30 cellular contexts compared by ENCODE assay signal in the genomic region with DNA sequence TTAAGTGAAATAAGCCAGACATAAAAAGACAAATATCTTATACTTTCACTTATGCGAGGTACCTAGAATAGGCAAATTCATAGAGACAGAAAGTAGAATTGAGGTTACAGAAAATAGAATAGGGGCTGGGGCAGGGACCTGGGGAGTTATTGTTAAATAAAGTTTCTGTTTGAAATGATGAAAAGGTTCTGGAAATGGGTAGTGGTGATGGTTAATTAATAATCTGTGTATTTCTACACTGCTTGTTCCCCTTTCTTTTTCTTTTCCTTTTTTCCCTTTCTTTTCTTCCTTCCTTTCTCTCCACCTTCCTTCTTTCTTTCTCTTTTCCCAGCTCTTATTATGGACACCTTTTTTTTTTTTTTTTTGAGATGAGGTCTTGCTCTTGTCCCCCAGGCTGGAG. TPM values are rescaled to one million over a fixed set of nuclear protein-coding genes. Genes with fewer than 3 reads are reported as not detected.
"Had no signal": no experiment of that assay in that cellular context is flagged by ENCODE, and none has a peak within 500 bp of the region (broad histone marks: within the 10 kb centered on the region; RNA-seq: fewer than 3 reads in every experiment).

No MANE protein-coding gene starts in this region.

- H3K4me3 Mint-ChIP-seq: activated CD8-positive, alpha-beta T cell treated with anti-CD3 and anti-CD28 coated beads for 36 hours; activated T-cell treated with anti-CD3 and anti-CD28 coated beads, Interleukin-2, amount 50 U/mL, for 4 hours; activated T-helper 17 cell treated with anti-CD3 and anti-CD28 coated beads, Interleukin-2, amount 50 U/mL, for 72 hours; effector memory CD8-positive, alpha-beta T cell; natural killer cell treated with Interleukin-12 subunit alpha and Interleukin-12 subunit beta and Interleukin-15 and Interleukin-18, amount 100 ng/mL, for 72 hours; stimulated activated memory B cell treated with anti-CD40 and anti-IgM and Interleukin-4, amounts not matched to agents 10 μg/mL and 1 μg/mL and 100 μg/mL, for 72 hours; stimulated activated naive CD8-positive, alpha-beta T cell treated with anti-CD3 and anti-CD28 coated beads, Interleukin-15, amount 100 ng/mL, for 72 hours; type B pancreatic cell had no signal

- H3K27me3 Mint-ChIP-seq: activated CD8-positive, alpha-beta T cell treated with anti-CD3 and anti-CD28 coated beads for 36 hours; activated T-helper 17 cell treated with anti-CD3 and anti-CD28 coated beads, Interleukin-2, amount 50 U/mL, for 72 hours; stimulated activated naive CD8-positive, alpha-beta T cell treated with anti-CD3 and anti-CD28 coated beads, Interleukin-15, amount 100 ng/mL, for 72 hours had no signal

- DNase-seq: activated CD4-positive, alpha-beta T cell treated with anti-CD3 and anti-CD28 coated beads for 1 hour; activated CD4-positive, alpha-beta T cell treated with anti-CD3 and anti-CD28 coated beads, Interleukin-2, amount 50 U/mL, for 1 hour; activated CD8-positive, alpha-beta T cell treated with anti-CD3 and anti-CD28 coated beads for 36 hours; activated gamma-delta T cell treated with Interleukin-2 at 50 U/mL for 16 hours; activated naive CD4-positive, alpha-beta T cell treated with anti-CD3 and anti-CD28 coated beads, Interleukin-2, amount 50 U/mL, for 16 hours; activated T-cell treated with anti-CD3 and anti-CD28 coated beads, Interleukin-2, amount 50 U/mL, for 4 hours; amniotic stem cell; brain microvascular endothelial cell; dorsolateral prefrontal cortex; effector memory CD8-positive, alpha-beta T cell; erythroblast; gastrocnemius medialis; glutamatergic neuron; left cardiac atrium; left ventricle myocardium superior; mucosa of descending colon; posterior cingulate gyrus; right cardiac atrium; stimulated activated CD4-positive, alpha-beta T cell treated with anti-CD3 and anti-CD28 coated beads, Interleukin-4, amount 100 ng/mL, for 24 hours; stimulated activated naive CD8-positive, alpha-beta T cell treated with anti-CD3 and anti-CD28 coated beads, Interleukin-15, amount 100 ng/mL, for 72 hours; substantia nigra; uterus had no signal

- H3K9me3 ChIP-seq: gastrocnemius medialis, mucosa of descending colon, uterus had no signal

- H3K27ac Mint-ChIP-seq: activated CD8-positive, alpha-beta T cell treated with anti-CD3 and anti-CD28 coated beads for 36 hours; activated T-helper 17 cell treated with anti-CD3 and anti-CD28 coated beads, Interleukin-2, amount 50 U/mL, for 72 hours; natural killer cell treated with Interleukin-12 subunit alpha and Interleukin-12 subunit beta and Interleukin-15 and Interleukin-18, amount 100 ng/mL, for 72 hours; stimulated activated memory B cell treated with anti-CD40 and anti-IgM and Interleukin-4, amounts not matched to agents 10 μg/mL and 1 μg/mL and 100 μg/mL, for 72 hours; type B pancreatic cell had no signal

- H3K27ac ChIP-seq: brain microvascular endothelial cell, coronary artery, dorsolateral prefrontal cortex, gastrocnemius medialis, skin epidermis, uterus had no signal

- H3K27me3 ChIP-seq: brain microvascular endothelial cell, dorsolateral prefrontal cortex, gastrocnemius medialis, uterus had no signal

- H3K4me3 ChIP-seq: coronary artery, dorsolateral prefrontal cortex, gastrocnemius medialis, mucosa of descending colon, skin epidermis, uterus had no signal

- H3K4me1 ChIP-seq: gastrocnemius medialis, uterus had no signal

- H3K36me3 Mint-ChIP-seq: natural killer cell treated with Interleukin-12 subunit alpha and Interleukin-12 subunit beta and Interleukin-15 and Interleukin-18, amount 100 ng/mL, for 72 hours; stimulated activated memory B cell treated with anti-CD40 and anti-IgM and Interleukin-4, amounts not matched to agents 10 μg/mL and 1 μg/mL and 100 μg/mL, for 72 hours; type B pancreatic cell had no signal

- H3K9me3 Mint-ChIP-seq: activated CD8-positive, alpha-beta T cell treated with anti-CD3 and anti-CD28 coated beads for 36 hours; activated T-cell treated with anti-CD3 and anti-CD28 coated beads, Interleukin-2, amount 50 U/mL, for 4 hours; activated T-helper 17 cell treated with anti-CD3 and anti-CD28 coated beads, Interleukin-2, amount 50 U/mL, for 72 hours; effector memory CD8-positive, alpha-beta T cell; natural killer cell treated with Interleukin-12 subunit alpha and Interleukin-12 subunit beta and Interleukin-15 and Interleukin-18, amount 100 ng/mL, for 72 hours; stimulated activated memory B cell treated with anti-CD40 and anti-IgM and Interleukin-4, amounts not matched to agents 10 μg/mL and 1 μg/mL and 100 μg/mL, for 72 hours; stimulated activated naive CD8-positive, alpha-beta T cell treated with anti-CD3 and anti-CD28 coated beads, Interleukin-15, amount 100 ng/mL, for 72 hours; type B pancreatic cell had no signal

- H3K36me3 ChIP-seq: brain microvascular endothelial cell, gastrocnemius medialis, uterus had no signal

RNA-seq across cellular contexts. Expression of a gene that starts 2.8 kb away (rescaled TPM):
- total RNA-seq: astrocyte, myocyte had no signal
